In the genomic region with DNA sequence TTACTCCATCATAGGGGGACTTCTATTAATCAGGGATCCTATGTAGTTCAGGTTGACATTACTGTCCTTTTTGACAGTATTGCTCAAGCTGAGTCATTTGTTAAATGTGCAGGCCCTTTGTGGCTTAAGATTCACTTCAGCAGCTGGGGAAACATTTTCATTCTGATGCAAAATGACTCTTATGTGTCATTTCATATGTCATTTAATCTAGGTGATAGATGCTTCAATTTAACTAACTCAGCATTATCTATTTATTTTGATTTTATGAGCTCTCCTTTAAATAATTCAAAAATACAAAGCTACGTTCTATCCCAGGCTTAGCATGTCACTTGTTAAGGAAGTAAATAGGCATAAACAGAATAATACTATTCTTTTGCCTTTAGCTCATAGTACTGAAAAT, we compare ENCODE assay signal across 13 cellular contexts.
"Had no signal": no experiment of that assay in that cellular context is flagged by ENCODE, and none has a peak within 500 bp of the region (broad histone marks: within the 10 kb centered on the region; RNA-seq: fewer than 3 reads in every experiment).

No MANE protein-coding gene starts in this region.

- DNase-seq: activated CD4-positive, alpha-beta T cell treated with anti-CD3 and anti-CD28 coated beads, Interleukin-2, amount 50 U/mL, for 1 hour; activated CD4-positive, CD25-positive, alpha-beta regulatory T cell treated with anti-CD3 and anti-CD28 coated beads, Interleukin-2, amount 50 U/mL, for 72 hours; activated CD8-positive, alpha-beta memory T cell treated with anti-CD3 and anti-CD28 coated beads, Interleukin-2, amount 50 U/mL, for 4 hours; activated effector memory CD4-positive, alpha-beta T cell treated with anti-CD3 and anti-CD28 coated beads, Interleukin-2, amount 50 U/mL, for 16 hours; activated T-cell treated with anti-CD3 and anti-CD28 coated beads, Interleukin-2, amount 50 U/mL, for 4 hours; effector CD8-positive, alpha-beta T cell; heart left ventricle; left lung; posterior cingulate gyrus; spleen; stimulated activated CD4-positive, alpha-beta T cell treated with anti-CD3 and anti-CD28 coated beads, Interleukin-4, amount 100 ng/mL, for 4 hours; stimulated activated naive B cell treated with anti-CD40 and anti-IgM and Interleukin-4, amounts not matched to agents 10 μg/mL and 1 μg/mL and 100 μg/mL, for 72 hours; upper lobe of left lung had no signal
